27 cellular contexts compared by ENCODE assay signal in genomic region chr22:24176040-24176439, GRCh38. TPM values are rescaled to one million over a fixed set of nuclear protein-coding genes. Genes with fewer than 3 reads are reported as not detected.
DNase-seq lines count a peak whose midpoint lies in the region; ATAC-seq and TF ChIP-seq lines count a peak whose summit lies in the region.
"Had no signal": no experiment of that assay in that cellular context is flagged by ENCODE, and none has a peak within 500 bp of the region (broad histone marks: within the 10 kb centered on the region; RNA-seq: fewer than 3 reads in every experiment).

No MANE protein-coding gene starts in this region.

- no peak for ATAC-seq in stimulated activated naive CD8-positive, alpha-beta T cell treated with anti-CD3 and anti-CD28 coated beads, Interleukin-15, amount 100 ng/mL, for 72 hours
- no peak for ATAC-seq in stimulated activated naive CD8-positive, alpha-beta T cell treated with anti-CD3 and anti-CD28 coated beads, Interleukin-15, Interleukin-2, amounts not matched to agents 100 U/mL and 50 U/mL, for 24 hours
- ATAC-seq in aorta (ENCODE audit: low FRiP score) (no peak), GM18498 (IDR thresholded peaks at IDR 0.05; ENCODE audit: unreplicated experiment) (no peak)
- ATAC-seq: activated CD4-positive, CD25-positive, alpha-beta regulatory T cell treated with anti-CD3 and anti-CD28 coated beads, Interleukin-2, amount 50 U/mL, for 24 hours had no signal

- peak overlapping the region; percentile 73 to 80 for H3K27ac ChIP-seq in right atrium auricular region
- H3K27ac ChIP-seq in skeletal muscle tissue (ENCODE audit: low read depth, low read length) = peak overlapping the region; percentile 56
- H3K27ac ChIP-seq in aorta (ENCODE audit: low read depth in 1 of 2, low read length in 2 of 2) = peak overlapping the region; percentile 29 to 74
- H3K27ac ChIP-seq in smooth muscle cell (ENCODE audit: low read depth) = no peak overlapping the region
- H3K27ac ChIP-seq: neutrophil had no signal

- H3K4me3 ChIP-seq in right atrium auricular region (no peak overlapping the region), skeletal muscle tissue (ENCODE audit: low read length in 3 of 3) (no peak overlapping the region), aorta (ENCODE audit: low read length in 2 of 2) (no peak overlapping the region), smooth muscle cell (no peak overlapping the region)
- H3K4me3 ChIP-seq: HAP-1, K562 had no signal

- H3K4me1 ChIP-seq in right atrium auricular region (peaks cover 0 to 55% of the 10 kb centered on the region in 2 donors), skeletal muscle tissue (ENCODE audit: control insufficient read depth in 3 of 3, insufficient read depth in 3 of 3, low read length in 3 of 3) (peaks cover 5 to 14% (median 12%) of the 10 kb centered on the region in 3 donors), aorta (ENCODE audit: control insufficient read depth in 1 of 2, insufficient read depth in 2 of 2, low read length in 2 of 2) (no peaks in the 10 kb centered on the region), smooth muscle cell (ENCODE audit: low read depth) (no peaks in the 10 kb centered on the region)
- H3K4me1 ChIP-seq: HAP-1 had no signal

- no peaks in the 10 kb centered on the region for H3K9me3 Mint-ChIP-seq in stimulated activated naive CD8-positive, alpha-beta T cell treated with anti-CD3 and anti-CD28 coated beads, Interleukin-15, amount 100 ng/mL, for 72 hours
- H3K9me3 Mint-ChIP-seq: activated CD4-positive, alpha-beta memory T cell treated with anti-CD3 and anti-CD28 coated beads for 36 hours; activated naive CD8-positive, alpha-beta T cell treated with anti-CD3 and anti-CD28 coated beads for 36 hours; activated T-helper 2 cell treated with anti-CD3 and anti-CD28 coated beads, Interferon-gamma antibody, Interleukin-2, Interleukin-4, amounts not matched to agents 10 μg/mL and 5 μg/mL and 100 μg/mL, durations not matched to agents 14 hours and 24 hours and 36 hours; central memory CD8-positive, alpha-beta T cell had no signal

- no peaks in the 10 kb centered on the region for H3K27me3 ChIP-seq in right atrium auricular region
- no peaks in the 10 kb centered on the region for H3K27me3 ChIP-seq in skeletal muscle tissue (ENCODE audit: control insufficient read depth in 3 of 3, insufficient read depth in 3 of 3, low read length in 3 of 3)
- H3K27me3 ChIP-seq in aorta (ENCODE audit: control insufficient read depth in 1 of 2, insufficient read depth in 2 of 2, low read length in 1 of 2) = no peaks in the 10 kb centered on the region
- H3K27me3 ChIP-seq in smooth muscle cell (ENCODE audit: low read depth) = no peaks in the 10 kb centered on the region
- H3K27me3 ChIP-seq: neutrophil had no signal

- H3K9ac ChIP-seq in skeletal muscle tissue (ENCODE audit: low read depth in 1 of 3, low read length in 3 of 3) (peak overlapping the region in 1 of 3 donors; percentile 25), smooth muscle cell (ENCODE audit: low read depth) (no peak overlapping the region)

- H3F3A ChIP-seq in smooth muscle cell (ENCODE audit: low read depth) = no peaks in the 10 kb centered on the region

- H3K79me2 ChIP-seq in smooth muscle cell (ENCODE audit: low read depth) = no peaks in the 10 kb centered on the region

- H3K27ac Mint-ChIP-seq in stimulated activated naive CD8-positive, alpha-beta T cell treated with anti-CD3 and anti-CD28 coated beads, Interleukin-15, amount 100 ng/mL, for 72 hours = peak overlapping the region; percentile 21 to 50
- H3K27ac Mint-ChIP-seq: activated CD4-positive, alpha-beta memory T cell treated with anti-CD3 and anti-CD28 coated beads for 36 hours; activated naive CD8-positive, alpha-beta T cell treated with anti-CD3 and anti-CD28 coated beads for 36 hours; activated T-helper 2 cell treated with anti-CD3 and anti-CD28 coated beads, Interferon-gamma antibody, Interleukin-2, Interleukin-4, amounts not matched to agents 10 μg/mL and 5 μg/mL and 100 μg/mL, durations not matched to agents 14 hours and 24 hours and 36 hours had no signal

- H3K4me2 ChIP-seq in smooth muscle cell = no peak overlapping the region

- TF ChIP-seq CTCF in right atrium auricular region (IDR thresholded peaks at IDR 0.05) (no peak), smooth muscle cell (IDR thresholded peaks at IDR 0.05; ENCODE audit: borderline replicate concordance, insufficient read depth, poor library complexity, severe bottlenecking) (no peak)

- H3K27me3 Mint-ChIP-seq in stimulated activated naive CD8-positive, alpha-beta T cell treated with anti-CD3 and anti-CD28 coated beads, Interleukin-15, amount 100 ng/mL, for 72 hours = no peaks in the 10 kb centered on the region
- H3K27me3 Mint-ChIP-seq: activated CD4-positive, alpha-beta memory T cell treated with anti-CD3 and anti-CD28 coated beads for 36 hours; activated naive CD8-positive, alpha-beta T cell treated with anti-CD3 and anti-CD28 coated beads for 36 hours; central memory CD8-positive, alpha-beta T cell; progenitor cell of endocrine pancreas had no signal

- H3K4me1 Mint-ChIP-seq in stimulated activated naive CD8-positive, alpha-beta T cell treated with anti-CD3 and anti-CD28 coated beads, Interleukin-15, amount 100 ng/mL, for 72 hours = peaks cover 20% of the 10 kb centered on the region
- H3K4me1 Mint-ChIP-seq: central memory CD8-positive, alpha-beta T cell had no signal

- H3K36me3 ChIP-seq in right atrium auricular region = peaks cover 32% of the 10 kb centered on the region
- peaks cover 26 to 28% (median 26%) of the 10 kb centered on the region in 3 donors for H3K36me3 ChIP-seq in skeletal muscle tissue (ENCODE audit: control insufficient read depth in 3 of 3, insufficient read depth in 3 of 3, low read length in 3 of 3)
- H3K36me3 ChIP-seq in aorta (ENCODE audit: control insufficient read depth in 1 of 2, insufficient read depth in 2 of 2, low read length in 1 of 2) = peaks cover 0 to 8% of the 10 kb centered on the region in 2 donors
- H3K36me3 ChIP-seq in smooth muscle cell (ENCODE audit: low read depth) = no peaks in the 10 kb centered on the region

- no peak overlapping the region for H2AFZ ChIP-seq in smooth muscle cell (ENCODE audit: low read depth)

- no peaks in the 10 kb centered on the region for H4K20me1 ChIP-seq in smooth muscle cell (ENCODE audit: low read depth)

- intact Hi-C loops in aorta (cut with DNase I) = loop anchor here (5.0 to 10.0 kb wide), 2 partner anchors 69 to 121 kb away; no protein-coding TSS in a partner anchor

- WGBS in aorta, 2 donors = 67 to 79% methylated on average over 11 of the region's 11 CpGs
- 97% methylated on average over 11 of the region's 11 CpGs for WGBS in smooth muscle cell (ENCODE audit: low lambda C conversion rate)

- DNase-seq in stimulated activated naive CD8-positive, alpha-beta T cell treated with anti-CD3 and anti-CD28 coated beads, Interleukin-15, amount 100 ng/mL, for 72 hours = no peak
- no peak for DNase-seq in stimulated activated naive CD8-positive, alpha-beta T cell treated with anti-CD3 and anti-CD28 coated beads, Interleukin-15, Interleukin-2, amounts not matched to agents 100 U/mL and 50 U/mL, for 24 hours
- DNase-seq in right atrium auricular region (ENCODE audit: low spot score) (no peak), aorta (no peak), iPS-NIHi7 (ENCODE audit: extremely low spot score) (no peak), smooth muscle cell (lab: John Stamatoyannopoulos, UW; ENCODE audit: unreplicated experiment) (no peak)
- DNase-seq: activated CD4-positive, alpha-beta memory T cell treated with anti-CD3 and anti-CD28 coated beads for 36 hours; activated CD8-positive, alpha-beta memory T cell treated with anti-CD3 and anti-CD28 coated beads, Interleukin-2, amount 50 U/mL, for 48 hours; activated naive CD8-positive, alpha-beta T cell treated with anti-CD3 and anti-CD28 coated beads for 36 hours; Caco-2; DND-41; kidney glomerular epithelial cell; mammary epithelial cell; NCI-H1417 treated with DMSO at 0.1 percent for 48 hours; NCI-H2081 treated with DMSO at 0.1 percent for 48 hours; NCI-H226; NCI-H774; T-helper 1 cell had no signal

- H3K4me3 Mint-ChIP-seq in stimulated activated naive CD8-positive, alpha-beta T cell treated with anti-CD3 and anti-CD28 coated beads, Interleukin-15, amount 100 ng/mL, for 72 hours = peak overlapping the region in 1 of 2 donors; percentile 25
- H3K4me3 Mint-ChIP-seq: activated CD4-positive, alpha-beta memory T cell treated with anti-CD3 and anti-CD28 coated beads for 36 hours; activated naive CD8-positive, alpha-beta T cell treated with anti-CD3 and anti-CD28 coated beads for 36 hours; central memory CD8-positive, alpha-beta T cell had no signal

- H3K9me3 ChIP-seq in right atrium auricular region = no peaks in the 10 kb centered on the region
- no peaks in the 10 kb centered on the region for H3K9me3 ChIP-seq in skeletal muscle tissue (ENCODE audit: control insufficient read depth in 3 of 3, low read length in 3 of 3)
- no peaks in the 10 kb centered on the region for H3K9me3 ChIP-seq in aorta (ENCODE audit: control insufficient read depth, low read length)
- H3K9me3 ChIP-seq in smooth muscle cell (replicated peaks; ENCODE audit: low read depth) = no peaks in the 10 kb centered on the region
- H3K9me3 ChIP-seq: Caco-2, HAP-1, neutrophil had no signal

RNA-seq across cellular contexts. Expression of gene SUSD2, which starts 5.2 kb away (rescaled TPM):
- total RNA-seq in right atrium auricular region (1 to 10 TPM; 4.9 to 9.5 TPM), skeletal muscle tissue (0.52 TPM), aorta (10 to 100 TPM; 11.2 to 15.0 TPM), smooth muscle cell (1.1 and 1.5 TPM in 2 replicates)
- polyA plus RNA-seq in aorta (10 to 100 TPM in 1 of 2 donors, 1 to 10 TPM in 1; 7.1 to 79.5 TPM), smooth muscle cell (0.24 and 1.2 TPM in 2 replicates)
